In the genomic region with DNA sequence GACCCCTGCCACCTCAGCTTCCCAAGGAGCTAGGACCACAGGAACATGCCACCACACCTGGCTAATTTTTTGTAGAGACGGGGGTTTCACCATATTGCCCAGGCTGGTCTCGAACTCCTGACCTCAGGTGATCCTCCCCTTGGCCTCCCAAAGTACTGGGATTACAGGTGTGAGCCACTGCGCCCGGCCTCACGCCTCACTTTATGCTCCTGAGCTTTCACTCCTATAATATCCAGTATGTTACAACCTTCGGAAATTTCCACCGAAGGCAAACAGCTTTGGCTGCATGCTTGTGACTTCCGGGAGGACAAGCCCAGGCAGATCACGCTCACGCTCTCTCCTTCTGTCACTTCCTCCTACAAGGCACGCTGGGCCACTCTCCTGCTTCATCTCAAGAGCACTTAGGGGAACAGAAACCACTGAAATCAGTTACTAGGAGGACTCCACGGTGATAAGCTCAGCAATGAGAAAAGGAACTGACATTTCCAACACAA, we compare ENCODE assay signal across 8 cellular contexts. TPM values are rescaled to one million over a fixed set of nuclear protein-coding genes. Genes with fewer than 3 reads are reported as not detected.
DNase-seq lines count a peak whose midpoint lies in the region; ATAC-seq and TF ChIP-seq lines count a peak whose summit lies in the region.

No MANE protein-coding gene starts in this region.

- H3K36me3 ChIP-seq in esophagus (ENCODE audit: control insufficient read depth in 2 of 2, insufficient read depth in 2 of 2, low read length in 1 of 2) (peaks cover 12 to 20% of the 10 kb centered on the region in 2 donors), upper lobe of right lung (peaks cover 34% of the 10 kb centered on the region)

- no peak for TF ChIP-seq POLR2A in NB4 (IDR thresholded peaks at IDR 0.05; ENCODE audit: extremely low read depth, insufficient read length)

- WGBS in esophagus, 2 donors, result 63 to 67% methylated on average over 12 of the region's 12 CpGs

- peaks cover 3% of the 10 kb centered on the region in 2 donors for H3K4me1 ChIP-seq in esophagus (ENCODE audit: control insufficient read depth in 2 of 2, insufficient read depth in 2 of 2, low read length in 1 of 2)
- peaks cover 28% of the 10 kb centered on the region for H3K4me1 ChIP-seq in upper lobe of right lung

- intact Hi-C loops in upper lobe of right lung (cut with DNase I), result no loop called here

- peak overlapping the region; percentile 43 to 77 for H3K27ac ChIP-seq in esophagus (ENCODE audit: low read depth in 2 of 2, low read length in 1 of 2)
- peak overlapping the region; percentile 79 for H3K27ac ChIP-seq in upper lobe of right lung

- H3K4me3 ChIP-seq in NB4 (ENCODE audit: low read depth, low read length) (no peak overlapping the region), esophagus (ENCODE audit: low read depth in 1 of 2, low read length in 2 of 2) (no peak overlapping the region), upper lobe of right lung (no peak overlapping the region)

- DNase-seq in NB4 (ENCODE audit: low read depth) (peak; percentile 67), upper lobe of right lung (peak; percentile 82), cerebellum (ENCODE audit: low spot score) (no peak), NCI-H2029 (lab: John Stamatoyannopoulos, UW) (no peak), cerebellar nuclear complex (lab: John Stamatoyannopoulos, UW) (no peak)

- H3K27me3 ChIP-seq in esophagus (ENCODE audit: control insufficient read depth in 1 of 2, insufficient read depth in 2 of 2, low read length in 2 of 2) (no peaks in the 10 kb centered on the region), upper lobe of right lung (no peaks in the 10 kb centered on the region)

- H3K9me3 ChIP-seq in esophagus (ENCODE audit: control insufficient read depth in 2 of 2, insufficient read depth in 1 of 2, low read depth in 1 of 2, low read length in 1 of 2) (no peaks in the 10 kb centered on the region), upper lobe of right lung (no peaks in the 10 kb centered on the region)

- ATAC-seq in GM18508 (IDR thresholded peaks at IDR 0.05; ENCODE audit: insufficient read depth, unreplicated experiment) (peak; percentile 72), GM21737 (IDR thresholded peaks at IDR 0.05; ENCODE audit: unreplicated experiment) (peak; percentile 59), upper lobe of right lung (peak; percentile 84)

- TF ChIP-seq CTCF in NB4 (IDR thresholded peaks at IDR 0.05; ENCODE audit: low read depth, low read length), result no peak
- no peak for TF ChIP-seq CTCF in upper lobe of right lung (IDR thresholded peaks at IDR 0.05)

RNA-seq across cellular contexts. Expression of a gene that starts 4.4 kb away (rescaled TPM):
- polyA plus RNA-seq in esophagus, result 10 to 100 TPM; 18.0 to 24.9 TPM
- total RNA-seq in upper lobe of right lung (48.4 TPM), cerebellum (25.0 TPM)

RNA-seq across cellular contexts. Expression of a gene that starts 4.8 kb away (rescaled TPM):
- polyA plus RNA-seq in esophagus, result 10 to 100 TPM; 16.8 to 19.7 TPM
- total RNA-seq in upper lobe of right lung, result 23.7 TPM
- total RNA-seq in cerebellum, result 9.4 TPM

RNA-seq across cellular contexts. Expression of a gene that starts 4.9 kb away (rescaled TPM):
- polyA plus RNA-seq in esophagus, result 10 to 100 TPM; 24.7 to 41.0 TPM
- total RNA-seq in upper lobe of right lung, result 13.2 TPM
- 11.1 TPM for total RNA-seq in cerebellum

Comparison
In these comparisons a context has a peak if more than half of its experiments do, and no peak if none do; other contexts are left out.
1. DNase-seq: peak in NB4 (single experiment) and upper lobe of right lung (single experiment); none in cerebellum (single experiment), NCI-H2029 (single experiment) and cerebellar nuclear complex (0 of 2).
2. Peak in every context shown above with its lines, with median percentiles within 50 percentile points of each other: ATAC-seq.